ENCODE assay signal across 9 cellular contexts in genomic region chr10:79241629-79241989, GRCh38.
DNase-seq lines count a peak whose midpoint lies in the region; ATAC-seq and TF ChIP-seq lines count a peak whose summit lies in the region.
"Had no signal": no experiment of that assay in that cellular context is flagged by ENCODE, and none has a peak within 500 bp of the region (broad histone marks: within the 10 kb centered on the region; RNA-seq: fewer than 3 reads in every experiment).

No MANE protein-coding gene starts in this region.

- H3K4me3 ChIP-seq in left lung (peak overlapping the region in 1 of 2 donors; percentile 59), subcutaneous abdominal adipose tissue (ENCODE audit: low read depth in 1 of 5, low read length in 5 of 5) (peak overlapping the region in 4 of 5 donors; percentile 27 to 66 (median 37))

- peaks cover 11% of the 10 kb centered on the region for H3K36me3 Mint-ChIP-seq in T-helper 1 cell treated with Interleukin-12 subunit alpha and Interleukin-12 subunit beta and Interleukin-4 antibody, amounts not matched to agents 30 μg/mL and 1 μg/mL, for 36 hours (ENCODE audit: low read depth)
- peaks cover 3% of the 10 kb centered on the region for H3K36me3 Mint-ChIP-seq in activated naive CD8-positive, alpha-beta T cell

- H3K36me3 ChIP-seq in left lung (no peaks in the 10 kb centered on the region), subcutaneous abdominal adipose tissue (ENCODE audit: control insufficient read depth in 5 of 5, insufficient read depth in 5 of 5, low read length in 5 of 5) (peaks cover 0 to 5% (median 2%) of the 10 kb centered on the region in 5 donors)

- intact Hi-C loops in left lung (cut with DNase I) = no loop called here

- H3K9ac ChIP-seq in subcutaneous abdominal adipose tissue (ENCODE audit: low read length in 5 of 5) = peak overlapping the region in 4 of 5 donors; percentile 32 to 56 (median 46)

- peaks cover 54% of the 10 kb centered on the region for H3K4me1 Mint-ChIP-seq in T-helper 1 cell treated with Interleukin-12 subunit alpha and Interleukin-12 subunit beta and Interleukin-4 antibody, amounts not matched to agents 30 μg/mL and 1 μg/mL, for 36 hours (ENCODE audit: low read depth)
- H3K4me1 Mint-ChIP-seq in activated naive CD8-positive, alpha-beta T cell (ENCODE audit: low read depth) = peaks cover 35% of the 10 kb centered on the region

- no peaks in the 10 kb centered on the region for H3K9me3 ChIP-seq in left lung
- H3K9me3 ChIP-seq in subcutaneous abdominal adipose tissue (ENCODE audit: control insufficient read depth in 5 of 5, low read length in 5 of 5) = no peaks in the 10 kb centered on the region

- H3K27ac Mint-ChIP-seq in T-helper 1 cell treated with Interleukin-12 subunit alpha and Interleukin-12 subunit beta and Interleukin-4 antibody, amounts not matched to agents 30 μg/mL and 1 μg/mL, for 36 hours = peak overlapping the region; percentile 92
- peak overlapping the region; percentile 81 for H3K27ac Mint-ChIP-seq in activated naive CD8-positive, alpha-beta T cell

- no peak for DNase-seq in T-helper 1 cell
- peak in 1 of 2 donors; percentile 66 for DNase-seq in left lung
- DNase-seq in NOMO-1 treated with dmso at 0.1 percent for 144 hours (lab: John Stamatoyannopoulos, UW; ENCODE audit: unreplicated experiment) = no peak
- DNase-seq: foreskin melanocyte had no signal

- TF ChIP-seq CTCF in left lung (IDR thresholded peaks at IDR 0.05) = no peak

- H3K27me3 ChIP-seq in left lung = no peaks in the 10 kb centered on the region
- H3K27me3 ChIP-seq in subcutaneous abdominal adipose tissue (ENCODE audit: control insufficient read depth in 5 of 5, insufficient read depth in 4 of 5, low read length in 5 of 5) = no peaks in the 10 kb centered on the region

- ATAC-seq in left lung (no peak), GM21360 (IDR thresholded peaks at IDR 0.05; ENCODE audit: unreplicated experiment) (no peak), GM18511 (IDR thresholded peaks at IDR 0.05; ENCODE audit: unreplicated experiment) (no peak)

- peak overlapping the region; percentile 70 to 88 for H3K27ac ChIP-seq in left lung
- H3K27ac ChIP-seq in subcutaneous abdominal adipose tissue (ENCODE audit: low read depth, low read length) = peak overlapping the region; percentile 83

- peaks cover 53 to 92% of the 10 kb centered on the region in 2 donors for H3K4me1 ChIP-seq in left lung
- H3K4me1 ChIP-seq in subcutaneous abdominal adipose tissue (ENCODE audit: control insufficient read depth in 5 of 5, insufficient read depth in 5 of 5, low read length in 5 of 5) = peaks cover 35 to 82% (median 75%) of the 10 kb centered on the region in 5 donors

- peak overlapping the region; percentile 84 for H3K4me3 Mint-ChIP-seq in T-helper 1 cell treated with Interleukin-12 subunit alpha and Interleukin-12 subunit beta and Interleukin-4 antibody, amounts not matched to agents 30 μg/mL and 1 μg/mL, for 36 hours
- H3K4me3 Mint-ChIP-seq in activated naive CD8-positive, alpha-beta T cell = peak overlapping the region; percentile 82

- no peaks in the 10 kb centered on the region for H3K27me3 Mint-ChIP-seq in T-helper 1 cell treated with Interleukin-12 subunit alpha and Interleukin-12 subunit beta and Interleukin-4 antibody, amounts not matched to agents 30 μg/mL and 1 μg/mL, for 36 hours (ENCODE audit: low read depth)
- H3K27me3 Mint-ChIP-seq in activated naive CD8-positive, alpha-beta T cell = no peaks in the 10 kb centered on the region

- no peaks in the 10 kb centered on the region for H3K9me3 Mint-ChIP-seq in T-helper 1 cell treated with Interleukin-12 subunit alpha and Interleukin-12 subunit beta and Interleukin-4 antibody, amounts not matched to agents 30 μg/mL and 1 μg/mL, for 36 hours
- no peaks in the 10 kb centered on the region for H3K9me3 Mint-ChIP-seq in activated naive CD8-positive, alpha-beta T cell (ENCODE audit: low read depth)
